Comparison of ENCODE assay signal across 8 cellular contexts in genomic region chr7:1758417-1758858, GRCh38.
DNase-seq lines count a peak whose midpoint lies in the region; ATAC-seq and TF ChIP-seq lines count a peak whose summit lies in the region.

No MANE protein-coding gene starts in this region.

- TF ChIP-seq CTCF in AG10803 (conservative IDR thresholded peaks at IDR 0.05; ENCODE audit: low read length): peak; percentile 53
- TF ChIP-seq CTCF in GM13977 (IDR thresholded peaks at IDR 0.05; ENCODE audit: extremely low read depth, insufficient read depth, missing control alignments): peak; percentile 57
- TF ChIP-seq CTCF in RWPE2 (IDR thresholded peaks at IDR 0.05; ENCODE audit: poor library complexity, severe bottlenecking): no peak
- peak; percentile 40 for TF ChIP-seq CTCF in foreskin fibroblast (IDR thresholded peaks at IDR 0.05; ENCODE audit: low read depth, low read length)
- peak; percentile 19 for TF ChIP-seq CTCF in smooth muscle cell (IDR thresholded peaks at IDR 0.05; ENCODE audit: borderline replicate concordance, insufficient read depth, poor library complexity, severe bottlenecking)

- H3K27me3 ChIP-seq in RWPE2 (ENCODE audit: insufficient read depth, poor library complexity, severe bottlenecking) (peaks cover 3% of the 10 kb centered on the region), smooth muscle cell (ENCODE audit: low read depth) (peaks cover 24% of the 10 kb centered on the region)
- peaks cover 7% of the 10 kb centered on the region for H3K27me3 ChIP-seq in effector memory CD4-positive, alpha-beta T cell (replicated peaks; ENCODE audit: control insufficient read depth, insufficient read depth, low read length, poor library complexity, severe bottlenecking)

- H3K36me3 ChIP-seq in RWPE2 (ENCODE audit: low read depth) (no peaks in the 10 kb centered on the region), smooth muscle cell (ENCODE audit: low read depth) (no peaks in the 10 kb centered on the region)
- no peaks in the 10 kb centered on the region for H3K36me3 ChIP-seq in effector memory CD4-positive, alpha-beta T cell (ENCODE audit: control insufficient read depth, insufficient read depth, low read length)

- WGBS in smooth muscle cell (ENCODE audit: low lambda C conversion rate): 49% methylated on average over 5 of the region's 5 CpGs

- H3F3A ChIP-seq in smooth muscle cell (ENCODE audit: low read depth): no peaks in the 10 kb centered on the region

- H2AFZ ChIP-seq in smooth muscle cell (ENCODE audit: low read depth): no peak overlapping the region

- no peak overlapping the region for H3K4me3 ChIP-seq in AG10803 (ENCODE audit: low read length)
- no peak overlapping the region for H3K4me3 ChIP-seq in RWPE2 (ENCODE audit: severe bottlenecking)
- no peak overlapping the region for H3K4me3 ChIP-seq in foreskin fibroblast (ENCODE audit: low read depth in 1 of 2, low read length in 2 of 2)
- H3K4me3 ChIP-seq in smooth muscle cell: no peak overlapping the region
- no peak overlapping the region for H3K4me3 ChIP-seq in effector memory CD4-positive, alpha-beta T cell (ENCODE audit: insufficient read depth, low read depth, low read length, poor library complexity, severe bottlenecking)

- no peak overlapping the region for H3K4me2 ChIP-seq in smooth muscle cell

- no peak overlapping the region for H3K9ac ChIP-seq in smooth muscle cell (ENCODE audit: low read depth)

- no peak overlapping the region for H3K27ac ChIP-seq in RWPE2 (ENCODE audit: poor library complexity, severe bottlenecking)
- H3K27ac ChIP-seq in smooth muscle cell (ENCODE audit: low read depth): no peak overlapping the region
- H3K27ac ChIP-seq in effector memory CD4-positive, alpha-beta T cell (ENCODE audit: insufficient read depth, low read length, poor library complexity, severe bottlenecking): no peak overlapping the region

- ATAC-seq in RWPE2 (ENCODE audit: low read depth) (peak; percentile 59), HG02840 (IDR thresholded peaks at IDR 0.05; ENCODE audit: low FRiP score, unreplicated experiment) (no peak)

- no peaks in the 10 kb centered on the region for H3K79me2 ChIP-seq in smooth muscle cell (ENCODE audit: low read depth)

- DNase-seq in AG10803 (ENCODE audit: low read depth) (peak; percentile 43), GM13977 (ENCODE audit: low spot score) (peak; percentile 65), RWPE2 (ENCODE audit: low spot score) (peak; percentile 65), foreskin fibroblast (peak in 1 of 2 donors; percentile 36), smooth muscle cell (lab: John Stamatoyannopoulos, UW; ENCODE audit: unreplicated experiment) (no peak), pons (ENCODE audit: low spot score) (no peak)
- no peak for DNase-seq in effector memory CD4-positive, alpha-beta T cell

- in situ Hi-C loops in GM13977 (cut with MboI; ENCODE audit: low pct_unique_long_range_greater_than_20kb, low sequenced_read_pairs, unreplicated experiment): no loop called here

- no peaks in the 10 kb centered on the region for H4K20me1 ChIP-seq in smooth muscle cell (ENCODE audit: low read depth)

- no peaks in the 10 kb centered on the region for H3K4me1 ChIP-seq in RWPE2 (ENCODE audit: insufficient read depth, poor library complexity, severe bottlenecking)
- no peaks in the 10 kb centered on the region for H3K4me1 ChIP-seq in smooth muscle cell (ENCODE audit: low read depth)
- no peaks in the 10 kb centered on the region for H3K4me1 ChIP-seq in effector memory CD4-positive, alpha-beta T cell (ENCODE audit: control insufficient read depth, insufficient read depth, low read length, poor library complexity, severe bottlenecking)

- H3K9me3 ChIP-seq in RWPE2 (ENCODE audit: severe bottlenecking) (no peaks in the 10 kb centered on the region), smooth muscle cell (replicated peaks; ENCODE audit: low read depth) (no peaks in the 10 kb centered on the region)
- peaks cover 7% of the 10 kb centered on the region for H3K9me3 ChIP-seq in effector memory CD4-positive, alpha-beta T cell (ENCODE audit: control insufficient read depth, low read length)

Comparison
In these comparisons a context has a peak if more than half of its experiments do, and no peak if none do; other contexts are left out.
1. DNase-seq: peak in AG10803 (single experiment), GM13977 (single experiment) and RWPE2 (single experiment); none in smooth muscle cell (single experiment), effector memory CD4-positive, alpha-beta T cell (0 of 3) and pons (single experiment).